Comparison of ENCODE assay signal across 23 cellular contexts in the genomic region with DNA sequence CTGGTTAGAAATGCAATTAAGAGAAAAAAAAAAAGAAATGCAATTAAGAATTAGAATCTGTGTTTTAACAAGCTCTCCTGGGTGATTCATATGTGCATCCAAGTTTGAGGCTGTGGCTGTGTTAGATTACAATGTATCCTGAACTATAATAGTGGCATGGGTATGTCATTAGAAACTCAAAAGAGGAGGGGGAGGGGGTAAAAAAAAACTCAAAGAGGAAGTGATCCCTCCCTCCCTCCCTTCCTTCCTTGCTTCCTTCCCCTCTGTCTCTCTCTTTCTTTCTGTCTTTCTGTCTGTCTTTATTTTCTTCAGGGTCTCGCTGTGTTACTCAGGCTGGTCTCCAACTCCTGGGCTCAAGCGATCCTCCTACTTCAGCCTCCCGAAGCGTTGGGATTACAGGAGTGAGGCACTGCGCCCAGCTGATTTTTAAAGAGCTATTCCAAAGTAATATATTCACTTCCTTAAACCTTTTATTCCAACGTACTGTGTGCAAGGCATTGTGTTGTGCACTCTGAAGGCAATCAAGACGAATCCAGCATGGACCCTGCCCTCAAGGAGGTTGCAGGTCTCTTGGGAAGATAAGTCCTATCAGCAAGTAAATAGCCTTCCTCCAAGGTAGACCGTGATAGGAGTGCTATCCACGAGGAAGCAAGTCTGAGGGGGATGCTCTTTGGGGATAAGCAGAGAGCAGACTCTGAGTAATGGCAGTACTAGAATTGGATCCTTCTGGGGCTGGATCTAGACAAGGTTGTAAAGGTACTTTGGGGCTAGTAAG. TPM values are rescaled to one million over a fixed set of nuclear protein-coding genes. Genes with fewer than 3 reads are reported as not detected.
DNase-seq lines count a peak whose midpoint lies in the region; TF ChIP-seq lines count a peak whose summit lies in the region.
"Had no signal": no experiment of that assay in that cellular context is flagged by ENCODE, and none has a peak within 500 bp of the region (broad histone marks: within the 10 kb centered on the region; RNA-seq: fewer than 3 reads in every experiment).

No MANE protein-coding gene starts in this region.

- H2AFZ ChIP-seq in OCI-LY3 (ENCODE audit: low read depth, low read length) (no peak overlapping the region), mesenchymal stem cell (ENCODE audit: low read depth, low read length) (no peak overlapping the region)

- 0 out of 2 replicates have a peak overlapping the region, but pooled peaks have one; percentile 22 for H3K27ac ChIP-seq in DOHH2 (ENCODE audit: low read depth, low read length)
- peak overlapping the region; percentile 36; the same call in 1 of the 2 replicates for H3K27ac ChIP-seq in OCI-LY3 (ENCODE audit: low read length)
- H3K27ac ChIP-seq in mesenchymal stem cell (ENCODE audit: low read length, poor library complexity, severe bottlenecking), result no peak overlapping the region
- H3K27ac ChIP-seq in tibial nerve, result no peak overlapping the region
- H3K27ac ChIP-seq: 22Rv1, C4-2B, coronary artery, epithelial cell of prostate, gastrocnemius medialis had no signal

- no peak overlapping the region for H3K9ac ChIP-seq in OCI-LY3 (ENCODE audit: low read length)
- peak overlapping the region; percentile 3 for H3K9ac ChIP-seq in mesenchymal stem cell (ENCODE audit: low read length)

- H2BK5ac ChIP-seq in mesenchymal stem cell (ENCODE audit: low read depth, low read length, poor library complexity, severe bottlenecking), result no peak overlapping the region

- 95% methylated on average over 9 of the region's 9 CpGs for WGBS in mesenchymal stem cell
- 85 to 86% methylated on average over 9 of the region's 9 CpGs for WGBS in tibial nerve, 2 donors

- no peak overlapping the region for H4K8ac ChIP-seq in mesenchymal stem cell (ENCODE audit: low read length)

- H3K9me3 ChIP-seq in DOHH2 (ENCODE audit: control insufficient read depth, insufficient read depth, low read length) (no peaks in the 10 kb centered on the region), OCI-LY3 (ENCODE audit: insufficient read depth, low read length) (no peaks in the 10 kb centered on the region), mesenchymal stem cell (ENCODE audit: control insufficient read depth, low read length) (no peaks in the 10 kb centered on the region), tibial nerve (no peaks in the 10 kb centered on the region)
- H3K9me3 ChIP-seq: gastrocnemius medialis, mucosa of descending colon had no signal

- H3K4me1 ChIP-seq in DOHH2 (ENCODE audit: control insufficient read depth, low read length) (peaks cover 43% of the 10 kb centered on the region), OCI-LY3 (ENCODE audit: low read length) (peaks cover 25% of the 10 kb centered on the region), mesenchymal stem cell (ENCODE audit: control insufficient read depth, insufficient read depth, low read depth, low read length) (peaks cover 16% of the 10 kb centered on the region), tibial nerve (peaks cover 0 to 50% (median 18%) of the 10 kb centered on the region in 4 donors)

- no peak overlapping the region for H3K4ac ChIP-seq in mesenchymal stem cell (ENCODE audit: low read depth in 1 of 2, low read length in 2 of 2)

- peaks cover 57% of the 10 kb centered on the region for H3K36me3 ChIP-seq in DOHH2 (ENCODE audit: control insufficient read depth, low read length)
- H3K36me3 ChIP-seq in OCI-LY3 (replicated peaks; ENCODE audit: low read depth, low read length), result peaks cover 39% of the 10 kb centered on the region
- H3K36me3 ChIP-seq in mesenchymal stem cell (ENCODE audit: control insufficient read depth in 1 of 2, insufficient read depth in 2 of 2, low read depth in 1 of 2, low read length in 2 of 2), result peaks cover 29 to 51% of the 10 kb centered on the region in 2 experiments
- H3K36me3 ChIP-seq in tibial nerve, result peaks cover 0 to 50% (median 15%) of the 10 kb centered on the region in 3 donors
- H3K36me3 ChIP-seq: gastrocnemius medialis had no signal

- TF ChIP-seq POLR2A in tibial nerve (IDR thresholded peaks at IDR 0.05), result no peak

- peak overlapping the region; percentile 57 for H3K4me2 ChIP-seq in DOHH2 (ENCODE audit: low read length)
- peak overlapping the region; percentile 47 for H3K4me2 ChIP-seq in OCI-LY3 (ENCODE audit: low read length)
- no peak overlapping the region for H3K4me2 ChIP-seq in mesenchymal stem cell (ENCODE audit: low read length, poor library complexity, severe bottlenecking)

- no peak overlapping the region for H3K23ac ChIP-seq in mesenchymal stem cell (ENCODE audit: low read length in 2 of 2)

- no peaks in the 10 kb centered on the region for H3K27me3 ChIP-seq in DOHH2 (ENCODE audit: control insufficient read depth, low read length)
- H3K27me3 ChIP-seq in OCI-LY3 (ENCODE audit: low read depth, low read length), result no peaks in the 10 kb centered on the region
- H3K27me3 ChIP-seq in mesenchymal stem cell (ENCODE audit: control insufficient read depth in 1 of 2, insufficient read depth in 1 of 2, low read length in 2 of 2), result no peaks in the 10 kb centered on the region
- H3K27me3 ChIP-seq in tibial nerve, result no peaks in the 10 kb centered on the region
- H3K27me3 ChIP-seq: gastrocnemius medialis had no signal

- no peak overlapping the region for H2AK5ac ChIP-seq in mesenchymal stem cell (ENCODE audit: low read length, severe bottlenecking)

- no peak overlapping the region for H3K18ac ChIP-seq in mesenchymal stem cell (ENCODE audit: low read depth in 1 of 2, low read length in 2 of 2)

- no peak overlapping the region for H2BK120ac ChIP-seq in mesenchymal stem cell (ENCODE audit: low read depth, low read length)

- DNase-seq in NOMO-1 (lab: John Stamatoyannopoulos, UW; ENCODE audit: unreplicated experiment in 2 of 2) (peak; percentile 21 to 31), NOMO-1 treated with dmso at 0.1 percent for 144 hours (lab: John Stamatoyannopoulos, UW; ENCODE audit: unreplicated experiment) (no peak), mesenchymal stem cell (no peak), tibial nerve (ENCODE audit: low spot score in 2 of 2) (no peak), NCI-H526 (lab: John Stamatoyannopoulos, UW) (no peak), DMS79 treated with DMSO at 0.1 percent for 48 hours (lab: John Stamatoyannopoulos, UW) (no peak)
- DNase-seq: activated CD8-positive, alpha-beta memory T cell treated with anti-CD3 and anti-CD28 coated beads for 24 hours; activated effector memory CD4-positive, alpha-beta T cell treated with anti-CD3 and anti-CD28 coated beads, Interleukin-2, amount 50 U/mL, for 16 hours; DMS53; gastrocnemius medialis; IMR-90; left colon; mucosa of descending colon; NCI-H1417 treated with DMSO at 0.1 percent for 48 hours; SHP77; stimulated activated CD4-positive, alpha-beta T cell treated with anti-CD3 and anti-CD28 coated beads, Interleukin-2, amount 100 ng/mL, for 48 hours; trophoblast cell had no signal

- H3K14ac ChIP-seq in mesenchymal stem cell (ENCODE audit: low read length in 2 of 2), result no peak overlapping the region

- H3F3A ChIP-seq in DOHH2 (ENCODE audit: control insufficient read depth, insufficient read depth), result no peaks in the 10 kb centered on the region

- H2BK12ac ChIP-seq in mesenchymal stem cell (ENCODE audit: low read length in 2 of 2), result no peak overlapping the region

- H4K20me1 ChIP-seq in DOHH2 (ENCODE audit: control insufficient read depth, insufficient read depth, low read depth, low read length), result no peaks in the 10 kb centered on the region
- peaks cover 12% of the 10 kb centered on the region for H4K20me1 ChIP-seq in OCI-LY3 (ENCODE audit: insufficient read depth, low read length)

- no peak overlapping the region for H4K91ac ChIP-seq in mesenchymal stem cell (ENCODE audit: low read length)

- no peak for TF ChIP-seq EP300 in tibial nerve (IDR thresholded peaks at IDR 0.05)

- H3K9me2 ChIP-seq in DOHH2 (replicated peaks; ENCODE audit: control insufficient read depth, low read length), result no peaks in the 10 kb centered on the region

- no peak overlapping the region for H2BK15ac ChIP-seq in mesenchymal stem cell (ENCODE audit: low read depth, poor library complexity, severe bottlenecking)

- H3K79me2 ChIP-seq in DOHH2 (ENCODE audit: control insufficient read depth, low read length), result peaks cover 49% of the 10 kb centered on the region
- peaks cover 49% of the 10 kb centered on the region for H3K79me2 ChIP-seq in OCI-LY3 (ENCODE audit: low read length)

- TF ChIP-seq CTCF in DOHH2 (IDR thresholded peaks at IDR 0.05; ENCODE audit: low read depth, low read length, poor library complexity, severe bottlenecking), result no peak
- no peak for TF ChIP-seq CTCF in OCI-LY3 (IDR thresholded peaks at IDR 0.05; ENCODE audit: low read depth, low read length)
- TF ChIP-seq CTCF in tibial nerve (IDR thresholded peaks at IDR 0.05), result no peak

- peaks cover 30% of the 10 kb centered on the region for H3K79me1 ChIP-seq in mesenchymal stem cell (replicated peaks; ENCODE audit: low read length, poor library complexity, severe bottlenecking)

- peak overlapping the region; percentile 47 for H3K4me3 ChIP-seq in DOHH2 (ENCODE audit: low read length)
- no peak overlapping the region for H3K4me3 ChIP-seq in OCI-LY3 (ENCODE audit: low read length)
- H3K4me3 ChIP-seq in mesenchymal stem cell (ENCODE audit: insufficient read depth in 1 of 2, low read depth in 1 of 2, low read length in 2 of 2), result no peak overlapping the region
- no peak overlapping the region for H3K4me3 ChIP-seq in tibial nerve
- H3K4me3 ChIP-seq: coronary artery, gastrocnemius medialis, mucosa of descending colon had no signal

RNA-seq across cellular contexts. Expression of gene TTC7A, which starts 10.5 kb away (rescaled TPM):
- polyA plus RNA-seq in mesenchymal stem cell (2013, experiment 1 of 2), result 9.8 TPM
- polyA plus RNA-seq in mesenchymal stem cell (2013, experiment 2 of 2), result 9.3 TPM
- 10 to 100 TPM; 37.4 to 59.8 (median 51.7) TPM for total RNA-seq in tibial nerve

RNA-seq across cellular contexts. Expression of gene MCFD2, which starts 35.9 kb away (rescaled TPM):
- polyA plus RNA-seq in mesenchymal stem cell (2013, experiment 1 of 2), result 212 TPM
- 217 TPM for polyA plus RNA-seq in mesenchymal stem cell (2013, experiment 2 of 2)
- total RNA-seq in tibial nerve, result 100 to 1,000 TPM in 1 of 4 donors, 10 to 100 TPM in 3; 49.2 to 111 (median 56.0) TPM

Comparison
In these comparisons a context has a peak if more than half of its experiments do, and no peak if none do; other contexts are left out.
1. DNase-seq: peak in NOMO-1 (2 of 2); none in NOMO-1 treated with dmso at 0.1 percent for 144 hours (single experiment), mesenchymal stem cell (single experiment), tibial nerve (0 of 2), NCI-H526 (0 of 2) and DMS79 treated with DMSO at 0.1 percent for 48 hours (single experiment).
2. H3K27ac ChIP-seq: peak in DOHH2 (single experiment) and OCI-LY3 (single experiment); none in mesenchymal stem cell (single experiment) and tibial nerve (0 of 4).